In genomic region chr5:154850255-154851062, GRCh38 we compare ENCODE assay signal across 1 cellular context.
TF ChIP-seq lines count a peak whose summit lies in the region.

Gene FAXDC2 (minus strand): TSS chr5:154850603. CDS start chr5:154838178, 12,425 bp downstream.

TF ChIP-seq in HepG2, 621 proteins besides CTCF, POLR2A, EP300 and RAD21 (continued from another document and continues in another):
- TF ChIP-seq THAP8 (CRISPR knock-in tag; IDR thresholded peaks at IDR 0.05; ENCODE audit: borderline replicate concordance) = no peak
- peak; percentile 9; the same call in 1 of the 2 replicates for TF ChIP-seq ZMYM2 (CRISPR knock-in tag; IDR thresholded peaks at IDR 0.05)
- peak; percentile 51; the same call in 1 of the 2 replicates for TF ChIP-seq KDM2A (CRISPR knock-in tag; IDR thresholded peaks at IDR 0.05; ENCODE audit: borderline replicate concordance, low read depth)
- TF ChIP-seq ZFP1 (CRISPR knock-in tag; IDR thresholded peaks at IDR 0.05) = peak; percentile 50; the same call in 1 of the 2 replicates
- no peak for TF ChIP-seq RBFOX2 (IDR thresholded peaks at IDR 0.05; ENCODE audit: low read depth, low read length)
- no peak for TF ChIP-seq MAF1 (CRISPR knock-in tag; IDR thresholded peaks at IDR 0.05; ENCODE audit: borderline replicate concordance)
- no peak for TF ChIP-seq ZC3H13 (CRISPR knock-in tag; IDR thresholded peaks at IDR 0.05)
- no peak for TF ChIP-seq ZNF513 (CRISPR knock-in tag; conservative IDR thresholded peaks at IDR 0.05)
- TF ChIP-seq ARNT (IDR thresholded peaks at IDR 0.05) = no peak
- TF ChIP-seq GATA4 (IDR thresholded peaks at IDR 0.05; ENCODE audit: borderline replicate concordance, low read depth) = 0 out of 2 replicates have a peak, but pooled peaks have one; percentile 51
- TF ChIP-seq ZNF281 (CRISPR knock-in tag; IDR thresholded peaks at IDR 0.05; ENCODE audit: borderline replicate concordance) = peak; percentile 67; the same call in 1 of the 2 replicates
- TF ChIP-seq ZBED4 (CRISPR knock-in tag; IDR thresholded peaks at IDR 0.05; ENCODE audit: borderline replicate concordance) = 0 out of 2 replicates have a peak, but pooled peaks have one; percentile 55
- no peak for TF ChIP-seq GMEB2 (CRISPR knock-in tag; IDR thresholded peaks at IDR 0.05; ENCODE audit: low read depth)
- no peak for TF ChIP-seq RFX5 (IDR thresholded peaks at IDR 0.05; ENCODE audit: low read depth, low read length)
- TF ChIP-seq THRA (CRISPR knock-in tag; IDR thresholded peaks at IDR 0.05; ENCODE audit: borderline replicate concordance) = peak; percentile 82; the same call in 1 of the 2 replicates
- peak; percentile 75; the same call in 1 of the 2 replicates for TF ChIP-seq ZBTB4 (CRISPR knock-in tag; IDR thresholded peaks at IDR 0.05; ENCODE audit: borderline replicate concordance)
- TF ChIP-seq ZNF772 (CRISPR knock-in tag; IDR thresholded peaks at IDR 0.05) = no peak
- no peak for TF ChIP-seq ZFP36 (IDR thresholded peaks at IDR 0.05; ENCODE audit: borderline replicate concordance, low read depth, low read length, partially characterized antibody)
- no peak for TF ChIP-seq THYN1 (CRISPR knock-in tag; IDR thresholded peaks at IDR 0.05; ENCODE audit: borderline replicate concordance, low read depth)
- no peak for TF ChIP-seq TSC22D2 (CRISPR knock-in tag; IDR thresholded peaks at IDR 0.05; ENCODE audit: borderline replicate concordance)
- no peak for TF ChIP-seq NCOA5 (CRISPR knock-in tag; IDR thresholded peaks at IDR 0.05)
- TF ChIP-seq YY1 (IDR thresholded peaks at IDR 0.05; ENCODE audit: insufficient read depth, insufficient replicate concordance, low read depth, low read length) = no peak
- no peak for TF ChIP-seq ZNF543 (CRISPR knock-in tag; IDR thresholded peaks at IDR 0.05)
- TF ChIP-seq KIAA2018 (CRISPR knock-in tag; IDR thresholded peaks at IDR 0.05; ENCODE audit: borderline replicate concordance) = no peak
- no peak for TF ChIP-seq NAIF1 (CRISPR knock-in tag; IDR thresholded peaks at IDR 0.05; ENCODE audit: borderline replicate concordance)
- TF ChIP-seq MXD1 (CRISPR knock-in tag; IDR thresholded peaks at IDR 0.05) = no peak
